In the genomic region with DNA sequence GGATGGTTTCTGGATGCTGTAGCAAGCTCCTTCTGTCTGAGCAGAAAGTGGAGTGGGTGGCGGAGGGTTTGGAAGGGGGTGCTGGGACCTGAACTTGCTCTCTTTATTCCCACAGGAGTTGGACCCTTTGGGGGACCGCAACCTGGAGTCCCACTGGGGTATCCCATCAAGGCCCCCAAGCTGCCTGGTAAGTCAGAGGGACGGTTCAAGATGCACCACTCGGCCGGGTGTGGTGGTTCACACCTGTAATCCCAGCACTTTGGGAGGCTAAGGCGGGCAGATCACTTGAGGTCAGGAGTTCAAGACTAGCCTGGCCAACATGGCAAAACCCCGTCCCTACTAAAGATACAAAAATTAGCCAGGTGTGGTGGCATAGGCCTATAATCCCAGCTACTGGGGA, we compare ENCODE assay signal across 2 cellular contexts. TPM values are rescaled to one million over a fixed set of nuclear protein-coding genes. Genes with fewer than 3 reads are reported as not detected.
"Had no signal": no experiment of that assay in that cellular context is flagged by ENCODE, and none has a peak within 500 bp of the region (broad histone marks: within the 10 kb centered on the region; RNA-seq: fewer than 3 reads in every experiment).

No MANE protein-coding gene starts in this region.

RNA-seq across cellular contexts. Expression of a gene that starts 18.6 kb away (rescaled TPM):
- total RNA-seq: naive thymus-derived CD8-positive, alpha-beta T cell had no signal
- polyA plus RNA-seq: naive thymus-derived CD8-positive, alpha-beta T cell; smooth muscle cell had no signal
